In the genomic region with DNA sequence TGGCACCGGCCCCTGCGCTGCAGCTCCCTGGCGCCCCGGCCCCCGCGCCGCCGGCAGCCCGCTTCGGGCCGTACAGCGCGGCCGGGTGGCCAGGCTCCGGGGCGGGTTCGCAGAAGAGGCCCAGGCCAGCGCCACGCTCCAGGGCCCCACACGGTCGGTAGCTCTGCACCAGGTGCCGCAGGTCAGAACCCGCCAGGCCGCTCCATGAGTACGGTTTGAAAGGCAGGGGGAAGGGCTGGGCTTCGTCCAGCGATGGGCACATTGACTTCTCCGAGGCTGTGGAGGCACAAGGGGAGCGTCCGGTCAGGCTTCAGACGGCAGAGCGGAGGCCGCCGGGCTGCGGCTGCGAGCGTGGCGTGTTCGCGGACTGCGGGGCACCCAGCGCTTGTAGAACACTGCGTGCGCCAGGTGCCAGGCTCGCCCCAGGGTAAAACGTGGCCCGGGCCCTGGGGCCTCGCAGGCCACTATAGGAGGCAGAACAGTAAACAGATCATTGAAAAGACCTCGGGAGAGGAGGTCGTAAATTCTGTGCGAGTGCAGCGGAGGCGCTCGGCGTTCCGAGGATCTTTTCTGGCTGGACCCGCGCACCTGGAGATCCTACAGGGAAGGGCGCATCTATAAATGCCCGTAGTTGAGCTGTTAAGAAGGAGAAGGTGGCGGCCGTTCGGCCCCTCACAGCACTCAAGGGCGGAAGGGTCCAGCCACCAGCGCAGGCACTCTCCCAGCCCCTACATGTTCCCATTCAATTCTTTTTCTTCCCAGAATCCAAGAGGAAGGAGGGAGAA, we compare ENCODE assay signal across 11 cellular contexts. TPM values are rescaled to one million over a fixed set of nuclear protein-coding genes. Genes with fewer than 3 reads are reported as not detected.
DNase-seq lines count a peak whose midpoint lies in the region; ATAC-seq and TF ChIP-seq lines count a peak whose summit lies in the region.
"Had no signal": no experiment of that assay in that cellular context is flagged by ENCODE, and none has a peak within 500 bp of the region (broad histone marks: within the 10 kb centered on the region; RNA-seq: fewer than 3 reads in every experiment).

No MANE protein-coding gene starts in this region.

- peaks cover 45 to 81% (median 73%) of the 10 kb centered on the region in 7 donors for H3K27me3 ChIP-seq in heart right ventricle
- H3K27me3 ChIP-seq in brain microvascular endothelial cell (replicated peaks), result peaks cover 59% of the 10 kb centered on the region
- H3K27me3 ChIP-seq in thyroid gland, result peaks cover 25% of the 10 kb centered on the region
- H3K27me3 ChIP-seq in MG63, result peaks cover 41% of the 10 kb centered on the region

- peak in 1 of 2 donors; percentile 16 for DNase-seq in heart right ventricle
- DNase-seq in cardiac septum (ENCODE audit: low spot score), result no peak
- no peak for DNase-seq in brain microvascular endothelial cell
- peak in 1 of 3 donors; percentile 37 for DNase-seq in mucosa of descending colon
- DNase-seq in thyroid gland, result peak; percentile 45 to 52
- DNase-seq in NAMALWA (ENCODE audit: low spot score), result no peak
- no peak for DNase-seq in MG63
- DNase-seq: dorsolateral prefrontal cortex, NCI-H146, SHP77 had no signal

- H3K27ac ChIP-seq in heart right ventricle, result no peak overlapping the region
- H3K27ac ChIP-seq in brain microvascular endothelial cell, result no peak overlapping the region
- no peak overlapping the region for H3K27ac ChIP-seq in thyroid gland
- H3K27ac ChIP-seq: dorsolateral prefrontal cortex had no signal

- intact Hi-C loops in heart right ventricle (cut with DNase I), result loop anchor here in 1 of 10 donors (10.0 kb wide), 1 partner anchor 104 kb away; no protein-coding TSS in a partner anchor
- intact Hi-C loops in cardiac septum (cut with DNase I), result no loop called here
- intact Hi-C loops in mucosa of descending colon (cut with DNase I, micrococcal nuclease), result no loop called here
- intact Hi-C loops in thyroid gland (cut with DNase I), result no loop called here

- H3K4me1 ChIP-seq in heart right ventricle, result peaks cover 31 to 60% (median 53%) of the 10 kb centered on the region in 9 donors
- peaks cover 57% of the 10 kb centered on the region for H3K4me1 ChIP-seq in mucosa of descending colon (ENCODE audit: low read depth)
- peaks cover 47 to 59% of the 10 kb centered on the region in 2 donors for H3K4me1 ChIP-seq in thyroid gland

- TF ChIP-seq CTCF in heart right ventricle (IDR thresholded peaks at IDR 0.05) (no peak), brain microvascular endothelial cell (IDR thresholded peaks at IDR 0.05; ENCODE audit: low read depth, low read length, missing control alignments) (no peak), mucosa of descending colon (IDR thresholded peaks at IDR 0.05) (no peak), thyroid gland (IDR thresholded peaks at IDR 0.05) (no peak)

- H3K4me3 ChIP-seq in heart right ventricle (peak overlapping the region in 8 of 10 donors; percentile 2 to 70 (median 38)), brain microvascular endothelial cell (ENCODE audit: low read depth, low read length) (peak overlapping the region; percentile 15), mucosa of descending colon (no peak overlapping the region), thyroid gland (replicated peaks in 1 of 3) (peak overlapping the region in 1 of 3 donors; percentile 0), MG63 (no peak overlapping the region)

- no peaks in the 10 kb centered on the region for H3K36me3 ChIP-seq in heart right ventricle
- no peaks in the 10 kb centered on the region for H3K36me3 ChIP-seq in brain microvascular endothelial cell (replicated peaks)
- no peaks in the 10 kb centered on the region for H3K36me3 ChIP-seq in mucosa of descending colon (ENCODE audit: low read depth)
- H3K36me3 ChIP-seq in thyroid gland, result no peaks in the 10 kb centered on the region
- H3K36me3 ChIP-seq in MG63, result no peaks in the 10 kb centered on the region

- WGBS in heart right ventricle, 2 donors, result 8 to 15% methylated on average over 65 of the region's 65 CpGs
- WGBS in thyroid gland, 2 donors, result 13 to 18% methylated on average over 34 to 61 of the region's 65 CpGs

- TF ChIP-seq POLR2A in thyroid gland (IDR thresholded peaks at IDR 0.05), result no peak

- in situ Hi-C loops in brain microvascular endothelial cell (cut with HindIII; ENCODE audit: low pct_ligation_motif_present, low sequenced_read_pairs), result no loop called here

- H3K9me3 ChIP-seq in heart right ventricle (no peaks in the 10 kb centered on the region), mucosa of descending colon (no peaks in the 10 kb centered on the region), thyroid gland (no peaks in the 10 kb centered on the region), MG63 (no peaks in the 10 kb centered on the region)

- peak in 1 of 8 donors; percentile 14 for ATAC-seq in heart right ventricle
- peak; percentile 3 for ATAC-seq in mucosa of descending colon
- no peak for ATAC-seq in GM18907 (IDR thresholded peaks at IDR 0.05; ENCODE audit: unreplicated experiment)

RNA-seq across cellular contexts. Expression of a gene that starts 5.7 kb away (rescaled TPM):
- total RNA-seq in heart right ventricle (1 to 10 TPM in 1 of 10 donors, under 1 TPM in 6, not detected in 3; 0.10 to 1.3 (median 0.18) TPM), cardiac septum (0.19 TPM), mucosa of descending colon (1 to 10 TPM; 2.7 to 7.8 (median 7.7) TPM), thyroid gland (1 to 10 TPM in 1 of 4 donors, under 1 TPM in 3; 0.27 to 1.8 (median 0.47) TPM)
- under 1 TPM; 0.09 to 0.15 TPM for polyA plus RNA-seq in heart right ventricle
- not detected in 2 replicates for total RNA-seq in MG63 (2014; rRNA removed; shearing (Covaris generic); ENCODE audit: low replicate concordance)

Comparison
In these comparisons a context has a peak if more than half of its experiments do, and no peak if none do; other contexts are left out.
1. DNase-seq: peak in thyroid gland (2 of 2); none in cardiac septum (single experiment), brain microvascular endothelial cell (single experiment), NAMALWA (single experiment) and MG63 (single experiment).
2. H3K4me3 ChIP-seq: peak in heart right ventricle (8 of 10) and brain microvascular endothelial cell (single experiment); none in mucosa of descending colon (single experiment) and MG63 (single experiment).